ENCODE assay signal across 1 cellular context in the genomic region with DNA sequence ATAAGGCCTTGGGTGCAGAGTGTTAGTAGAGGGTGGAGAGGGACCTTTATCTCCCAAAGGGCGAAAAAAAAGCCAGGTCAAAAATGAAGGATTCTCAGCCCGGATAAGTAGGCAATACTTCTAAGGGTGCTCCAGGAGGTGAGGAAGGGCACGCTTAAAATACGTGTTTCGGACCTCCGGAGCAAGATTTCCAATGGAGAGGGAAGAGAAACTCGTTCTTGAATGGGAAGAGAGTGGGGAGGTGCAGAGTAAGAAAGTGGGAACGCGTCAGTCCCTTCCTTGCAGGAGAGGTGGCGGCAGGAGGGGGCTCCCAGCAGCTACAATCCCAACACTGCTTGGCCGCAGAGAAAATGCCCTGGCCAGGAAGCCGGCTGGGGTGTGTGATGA.
TF ChIP-seq lines count a peak whose summit lies in the region.

No MANE protein-coding gene starts in this region.

TF ChIP-seq in K562, 482 proteins besides CTCF, POLR2A, EP300 and RAD21:
- TF ChIP-seq TBL1XR1 (IDR thresholded peaks at IDR 0.05; ENCODE audit: low read length in 2 of 2) (no peak), NRF1 (conservative IDR thresholded peaks at IDR 0.05 in 1 of 2, IDR thresholded peaks at IDR 0.05 in 1 of 2) (no peak), PHF8 (IDR thresholded peaks at IDR 0.05; ENCODE audit: borderline replicate concordance, low read length) (no peak), MIER1 (IDR thresholded peaks at IDR 0.05; ENCODE audit: low read depth) (0 out of 2 replicates have a peak, but pooled peaks have one; percentile 14), STAG1 (CRISPR knock-in tag; IDR thresholded peaks at IDR 0.05; ENCODE audit: borderline replicate concordance) (no peak), ETV5 (CRISPR knock-in tag; IDR thresholded peaks at IDR 0.05; ENCODE audit: low read depth) (no peak), NCOA1 (IDR thresholded peaks at IDR 0.05; ENCODE audit: low read depth) (0 out of 2 replicates have a peak, but pooled peaks have one; percentile 31), CHD1 (IDR thresholded peaks at IDR 0.05; ENCODE audit: low read length) (peak; percentile 81), SMARCB1 (IDR thresholded peaks at IDR 0.05; ENCODE audit: insufficient read length, low read depth) (peak; percentile 20)
- TF ChIP-seq, protein P1, sequence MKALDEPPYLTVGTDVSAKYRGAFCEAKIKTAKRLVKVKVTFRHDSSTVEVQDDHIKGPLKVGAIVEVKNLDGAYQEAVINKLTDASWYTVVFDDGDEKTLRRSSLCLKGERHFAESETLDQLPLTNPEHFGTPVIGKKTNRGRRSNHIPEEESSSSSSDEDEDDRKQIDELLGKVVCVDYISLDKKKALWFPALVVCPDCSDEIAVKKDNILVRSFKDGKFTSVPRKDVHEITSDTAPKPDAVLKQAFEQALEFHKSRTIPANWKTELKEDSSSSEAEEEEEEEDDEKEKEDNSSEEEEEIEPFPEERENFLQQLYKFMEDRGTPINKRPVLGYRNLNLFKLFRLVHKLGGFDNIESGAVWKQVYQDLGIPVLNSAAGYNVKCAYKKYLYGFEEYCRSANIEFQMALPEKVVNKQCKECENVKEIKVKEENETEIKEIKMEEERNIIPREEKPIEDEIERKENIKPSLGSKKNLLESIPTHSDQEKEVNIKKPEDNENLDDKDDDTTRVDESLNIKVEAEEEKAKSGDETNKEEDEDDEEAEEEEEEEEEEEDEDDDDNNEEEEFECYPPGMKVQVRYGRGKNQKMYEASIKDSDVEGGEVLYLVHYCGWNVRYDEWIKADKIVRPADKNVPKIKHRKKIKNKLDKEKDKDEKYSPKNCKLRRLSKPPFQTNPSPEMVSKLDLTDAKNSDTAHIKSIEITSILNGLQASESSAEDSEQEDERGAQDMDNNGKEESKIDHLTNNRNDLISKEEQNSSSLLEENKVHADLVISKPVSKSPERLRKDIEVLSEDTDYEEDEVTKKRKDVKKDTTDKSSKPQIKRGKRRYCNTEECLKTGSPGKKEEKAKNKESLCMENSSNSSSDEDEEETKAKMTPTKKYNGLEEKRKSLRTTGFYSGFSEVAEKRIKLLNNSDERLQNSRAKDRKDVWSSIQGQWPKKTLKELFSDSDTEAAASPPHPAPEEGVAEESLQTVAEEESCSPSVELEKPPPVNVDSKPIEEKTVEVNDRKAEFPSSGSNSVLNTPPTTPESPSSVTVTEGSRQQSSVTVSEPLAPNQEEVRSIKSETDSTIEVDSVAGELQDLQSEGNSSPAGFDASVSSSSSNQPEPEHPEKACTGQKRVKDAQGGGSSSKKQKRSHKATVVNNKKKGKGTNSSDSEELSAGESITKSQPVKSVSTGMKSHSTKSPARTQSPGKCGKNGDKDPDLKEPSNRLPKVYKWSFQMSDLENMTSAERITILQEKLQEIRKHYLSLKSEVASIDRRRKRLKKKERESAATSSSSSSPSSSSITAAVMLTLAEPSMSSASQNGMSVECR (CRISPR knock-in tag; IDR thresholded peaks at IDR 0.05) = peak; percentile 1; the same call in 1 of the 2 replicates
- TF ChIP-seq, protein P2, sequence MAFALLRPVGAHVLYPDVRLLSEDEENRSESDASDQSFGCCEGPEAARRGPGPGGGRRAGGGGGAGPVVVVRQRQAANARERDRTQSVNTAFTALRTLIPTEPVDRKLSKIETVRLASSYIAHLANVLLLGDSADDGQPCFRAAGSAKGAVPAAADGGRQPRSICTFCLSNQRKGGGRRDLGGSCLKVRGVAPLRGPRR (CRISPR knock-in tag; IDR thresholded peaks at IDR 0.05) = no peak
